ENCODE assay signal across 1 cellular context in the genomic region with DNA sequence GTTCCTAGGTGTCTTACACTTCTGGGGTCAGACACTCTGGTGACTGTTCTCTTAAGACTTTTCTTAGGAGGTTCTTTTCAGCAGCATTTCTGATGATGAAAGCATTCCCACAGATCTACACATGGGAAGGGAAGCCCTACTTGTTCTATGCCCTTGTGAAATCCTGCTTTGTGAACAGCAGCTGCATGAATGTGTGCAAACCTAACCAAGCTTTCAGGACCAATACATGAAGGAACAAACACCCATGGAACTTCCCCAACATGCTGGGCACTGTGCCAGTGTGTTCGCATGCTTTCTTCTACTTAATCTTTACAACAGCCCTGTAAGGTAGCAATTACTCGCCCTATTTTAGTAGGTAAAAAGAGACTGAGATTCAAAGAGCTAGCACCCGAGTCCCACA.
TF ChIP-seq lines count a peak whose summit lies in the region.

No MANE protein-coding gene starts in this region.

TF ChIP-seq in HepG2, 621 proteins besides CTCF, POLR2A, EP300 and RAD21 (continued from another document):
- TF ChIP-seq ZHX1 (CRISPR knock-in tag; IDR thresholded peaks at IDR 0.05; ENCODE audit: low read depth) (no peak), EHMT2 (IDR thresholded peaks at IDR 0.05; ENCODE audit: borderline replicate concordance, low read depth, low read length) (no peak)
- TF ChIP-seq, protein P1, sequence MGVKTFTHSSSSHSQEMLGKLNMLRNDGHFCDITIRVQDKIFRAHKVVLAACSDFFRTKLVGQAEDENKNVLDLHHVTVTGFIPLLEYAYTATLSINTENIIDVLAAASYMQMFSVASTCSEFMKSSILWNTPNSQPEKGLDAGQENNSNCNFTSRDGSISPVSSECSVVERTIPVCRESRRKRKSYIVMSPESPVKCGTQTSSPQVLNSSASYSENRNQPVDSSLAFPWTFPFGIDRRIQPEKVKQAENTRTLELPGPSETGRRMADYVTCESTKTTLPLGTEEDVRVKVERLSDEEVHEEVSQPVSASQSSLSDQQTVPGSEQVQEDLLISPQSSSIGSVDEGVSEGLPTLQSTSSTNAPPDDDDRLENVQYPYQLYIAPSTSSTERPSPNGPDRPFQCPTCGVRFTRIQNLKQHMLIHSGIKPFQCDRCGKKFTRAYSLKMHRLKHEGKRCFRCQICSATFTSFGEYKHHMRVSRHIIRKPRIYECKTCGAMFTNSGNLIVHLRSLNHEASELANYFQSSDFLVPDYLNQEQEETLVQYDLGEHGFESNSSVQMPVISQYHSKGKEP (CRISPR knock-in tag; IDR thresholded peaks at IDR 0.05): no peak
- TF ChIP-seq, protein P2, sequence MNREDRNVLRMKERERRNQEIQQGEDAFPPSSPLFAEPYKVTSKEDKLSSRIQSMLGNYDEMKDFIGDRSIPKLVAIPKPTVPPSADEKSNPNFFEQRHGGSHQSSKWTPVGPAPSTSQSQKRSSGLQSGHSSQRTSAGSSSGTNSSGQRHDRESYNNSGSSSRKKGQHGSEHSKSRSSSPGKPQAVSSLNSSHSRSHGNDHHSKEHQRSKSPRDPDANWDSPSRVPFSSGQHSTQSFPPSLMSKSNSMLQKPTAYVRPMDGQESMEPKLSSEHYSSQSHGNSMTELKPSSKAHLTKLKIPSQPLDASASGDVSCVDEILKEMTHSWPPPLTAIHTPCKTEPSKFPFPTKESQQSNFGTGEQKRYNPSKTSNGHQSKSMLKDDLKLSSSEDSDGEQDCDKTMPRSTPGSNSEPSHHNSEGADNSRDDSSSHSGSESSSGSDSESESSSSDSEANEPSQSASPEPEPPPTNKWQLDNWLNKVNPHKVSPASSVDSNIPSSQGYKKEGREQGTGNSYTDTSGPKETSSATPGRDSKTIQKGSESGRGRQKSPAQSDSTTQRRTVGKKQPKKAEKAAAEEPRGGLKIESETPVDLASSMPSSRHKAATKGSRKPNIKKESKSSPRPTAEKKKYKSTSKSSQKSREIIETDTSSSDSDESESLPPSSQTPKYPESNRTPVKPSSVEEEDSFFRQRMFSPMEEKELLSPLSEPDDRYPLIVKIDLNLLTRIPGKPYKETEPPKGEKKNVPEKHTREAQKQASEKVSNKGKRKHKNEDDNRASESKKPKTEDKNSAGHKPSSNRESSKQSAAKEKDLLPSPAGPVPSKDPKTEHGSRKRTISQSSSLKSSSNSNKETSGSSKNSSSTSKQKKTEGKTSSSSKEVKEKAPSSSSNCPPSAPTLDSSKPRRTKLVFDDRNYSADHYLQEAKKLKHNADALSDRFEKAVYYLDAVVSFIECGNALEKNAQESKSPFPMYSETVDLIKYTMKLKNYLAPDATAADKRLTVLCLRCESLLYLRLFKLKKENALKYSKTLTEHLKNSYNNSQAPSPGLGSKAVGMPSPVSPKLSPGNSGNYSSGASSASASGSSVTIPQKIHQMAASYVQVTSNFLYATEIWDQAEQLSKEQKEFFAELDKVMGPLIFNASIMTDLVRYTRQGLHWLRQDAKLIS (CRISPR knock-in tag; IDR thresholded peaks at IDR 0.05): no peak
